ENCODE assay signal across 27 cellular contexts in genomic region chr4:72893354-72894066, GRCh38.
DNase-seq lines count a peak whose midpoint lies in the region; ATAC-seq and TF ChIP-seq lines count a peak whose summit lies in the region.
"Had no signal": no experiment of that assay in that cellular context is flagged by ENCODE, and none has a peak within 500 bp of the region (broad histone marks: within the 10 kb centered on the region; RNA-seq: fewer than 3 reads in every experiment).

No MANE protein-coding gene starts in this region.

- WGBS in hepatocyte (ENCODE audit: low lambda C conversion rate, missing lambda C conversion rate) = 39% methylated on average over 2 of the region's 2 CpGs

- H3K4me3 Mint-ChIP-seq in neural progenitor cell = no peak overlapping the region
- no peak overlapping the region for H3K4me3 Mint-ChIP-seq in naive thymus-derived CD4-positive, alpha-beta T cell
- H3K4me3 Mint-ChIP-seq: activated CD4-positive, alpha-beta memory T cell treated with anti-CD3 and anti-CD28 coated beads, Interleukin-2, amount 10 ng/mL, durations not matched to agents 7 days and 5 days; activated naive CD8-positive, alpha-beta T cell treated with anti-CD3 and anti-CD28 coated beads, Interleukin-2, amount 10 ng/mL, durations not matched to agents 7 days and 5 days; HFFc6; memory B cell had no signal

- H3K9me3 ChIP-seq in hepatocyte (ENCODE audit: low read depth) (no peaks in the 10 kb centered on the region), neural progenitor cell (ENCODE audit: low read depth) (no peaks in the 10 kb centered on the region), tibial artery (no peaks in the 10 kb centered on the region)
- H3K9me3 ChIP-seq in naive thymus-derived CD4-positive, alpha-beta T cell (ENCODE audit: control insufficient read depth in 2 of 3, low read length in 3 of 3) = no peaks in the 10 kb centered on the region
- H3K9me3 ChIP-seq: spleen had no signal

- H2AFZ ChIP-seq in hepatocyte (no peak overlapping the region), neural progenitor cell (replicated peaks) (peak overlapping the region; percentile 69)
- H2AFZ ChIP-seq: GM23248 had no signal

- peaks cover 18% of the 10 kb centered on the region for H3K4me1 ChIP-seq in hepatocyte (ENCODE audit: insufficient read depth)
- H3K4me1 ChIP-seq in neural progenitor cell = peaks cover 30% of the 10 kb centered on the region
- H3K4me1 ChIP-seq in tibial artery = peaks cover 0 to 57% (median 28%) of the 10 kb centered on the region in 4 donors
- no peaks in the 10 kb centered on the region for H3K4me1 ChIP-seq in naive thymus-derived CD4-positive, alpha-beta T cell (ENCODE audit: control insufficient read depth in 2 of 2, insufficient read depth in 2 of 2, low read length in 2 of 2)
- H3K4me1 ChIP-seq: spleen had no signal

- POLR2A ChIA-PET in naive thymus-derived CD4-positive, alpha-beta T cell (lab: Charles Lee) = no interaction called here

- H3K27me3 ChIP-seq in hepatocyte (no peaks in the 10 kb centered on the region), neural progenitor cell (no peaks in the 10 kb centered on the region), tibial artery (no peaks in the 10 kb centered on the region)
- H3K27me3 ChIP-seq in naive thymus-derived CD4-positive, alpha-beta T cell (ENCODE audit: control insufficient read depth in 2 of 2, insufficient read depth in 2 of 2, low read length in 2 of 2) = no peaks in the 10 kb centered on the region
- H3K27me3 ChIP-seq: dorsolateral prefrontal cortex, spleen had no signal

- no peaks in the 10 kb centered on the region for H3K36me3 Mint-ChIP-seq in neural progenitor cell
- H3K36me3 Mint-ChIP-seq in naive thymus-derived CD4-positive, alpha-beta T cell = no peaks in the 10 kb centered on the region
- H3K36me3 Mint-ChIP-seq: activated naive CD8-positive, alpha-beta T cell treated with anti-CD3 and anti-CD28 coated beads, Interleukin-2, amount 10 ng/mL, durations not matched to agents 7 days and 5 days; memory B cell had no signal

- H3K36me3 ChIP-seq in hepatocyte (replicated peaks; ENCODE audit: insufficient read depth, low read depth) (no peaks in the 10 kb centered on the region), neural progenitor cell (no peaks in the 10 kb centered on the region), tibial artery (no peaks in the 10 kb centered on the region)
- no peaks in the 10 kb centered on the region for H3K36me3 ChIP-seq in naive thymus-derived CD4-positive, alpha-beta T cell (ENCODE audit: control insufficient read depth in 2 of 3, insufficient read depth in 3 of 3, low read length in 3 of 3)
- H3K36me3 ChIP-seq: spleen had no signal

- TF ChIP-seq CTCF in VCaP (conservative IDR thresholded peaks at IDR 0.05) (no peak), hepatocyte (IDR thresholded peaks at IDR 0.05; ENCODE audit: poor library complexity) (no peak), neural progenitor cell (IDR thresholded peaks at IDR 0.05) (no peak), tibial artery (IDR thresholded peaks at IDR 0.05) (no peak)

- no peaks in the 10 kb centered on the region for H3K9me2 ChIP-seq in hepatocyte (replicated peaks; ENCODE audit: insufficient read depth)

- H3K4me2 ChIP-seq in hepatocyte = peak overlapping the region; percentile 44
- H3K4me2 ChIP-seq in neural progenitor cell = peak overlapping the region; percentile 12
- H3K4me2 ChIP-seq: KMS-11 had no signal

- ATAC-seq in naive thymus-derived CD4-positive, alpha-beta T cell = no peak

- peaks cover 6% of the 10 kb centered on the region for H3F3A ChIP-seq in neural progenitor cell (ENCODE audit: low read depth)

- CTCF ChIA-PET in naive thymus-derived CD4-positive, alpha-beta T cell (lab: Charles Lee) = no interaction called here

- intact Hi-C loops in tibial artery (cut with DNase I; ENCODE audit: low total_unique reads) = no loop called here
- intact Hi-C loops in naive thymus-derived CD4-positive, alpha-beta T cell (cut with micrococcal nuclease) = no loop called here

- peak overlapping the region; percentile 28 for H3K27ac ChIP-seq in VCaP
- H3K27ac ChIP-seq in hepatocyte = peak overlapping the region; percentile 12
- no peak overlapping the region for H3K27ac ChIP-seq in neural progenitor cell
- peak overlapping the region; percentile 66 to 75 for H3K27ac ChIP-seq in tibial artery
- H3K27ac ChIP-seq in naive thymus-derived CD4-positive, alpha-beta T cell (ENCODE audit: low read depth, low read length) = no peak overlapping the region
- H3K27ac ChIP-seq: dorsolateral prefrontal cortex, GM23248, KMS-11, spleen had no signal

- H3K9ac ChIP-seq in neural progenitor cell = no peak overlapping the region
- H3K9ac ChIP-seq: GM23248, KMS-11 had no signal

- no peak overlapping the region for H3K27ac Mint-ChIP-seq in neural progenitor cell
- no peak overlapping the region for H3K27ac Mint-ChIP-seq in naive thymus-derived CD4-positive, alpha-beta T cell
- H3K27ac Mint-ChIP-seq: activated CD4-positive, alpha-beta memory T cell treated with anti-CD3 and anti-CD28 coated beads, Interleukin-2, amount 10 ng/mL, durations not matched to agents 7 days and 5 days; activated naive CD8-positive, alpha-beta T cell treated with anti-CD3 and anti-CD28 coated beads, Interleukin-2, amount 10 ng/mL, durations not matched to agents 7 days and 5 days; activated T-helper 2 cell treated with anti-CD3 and anti-CD28 coated beads, Interferon-gamma antibody, Interleukin-2, Interleukin-4, amounts not matched to agents 10 μg/mL and 5 μg/mL and 100 μg/mL, durations not matched to agents 14 hours and 24 hours and 36 hours; HFFc6; memory B cell had no signal

- H4K20me1 ChIP-seq in hepatocyte (ENCODE audit: insufficient read depth, poor library complexity, severe bottlenecking) (no peaks in the 10 kb centered on the region), neural progenitor cell (ENCODE audit: low read depth) (no peaks in the 10 kb centered on the region)

- H3K9me3 Mint-ChIP-seq in neural progenitor cell = peaks cover 2% of the 10 kb centered on the region
- H3K9me3 Mint-ChIP-seq in naive thymus-derived CD4-positive, alpha-beta T cell = peaks cover 0 to 4% (median 0%) of the 10 kb centered on the region in 11 donors
- H3K9me3 Mint-ChIP-seq: activated CD4-positive, alpha-beta memory T cell treated with anti-CD3 and anti-CD28 coated beads, Interleukin-2, amount 10 ng/mL, durations not matched to agents 7 days and 5 days; activated naive CD8-positive, alpha-beta T cell treated with anti-CD3 and anti-CD28 coated beads, Interleukin-2, amount 10 ng/mL, durations not matched to agents 7 days and 5 days; activated T-helper 2 cell treated with anti-CD3 and anti-CD28 coated beads, Interferon-gamma antibody, Interleukin-2, Interleukin-4, amounts not matched to agents 10 μg/mL and 5 μg/mL and 100 μg/mL, durations not matched to agents 14 hours and 24 hours and 36 hours; HFFc6 had no signal

- H3K4me3 ChIP-seq in hepatocyte (no peak overlapping the region), neural progenitor cell (no peak overlapping the region), tibial artery (no peak overlapping the region)
- no peak overlapping the region for H3K4me3 ChIP-seq in naive thymus-derived CD4-positive, alpha-beta T cell (ENCODE audit: low read length)
- H3K4me3 ChIP-seq: dorsolateral prefrontal cortex, GM23248, spleen had no signal

- H3K4me1 Mint-ChIP-seq in neural progenitor cell = peaks cover 11% of the 10 kb centered on the region
- H3K4me1 Mint-ChIP-seq in naive thymus-derived CD4-positive, alpha-beta T cell = no peaks in the 10 kb centered on the region
- H3K4me1 Mint-ChIP-seq: activated CD4-positive, alpha-beta memory T cell treated with anti-CD3 and anti-CD28 coated beads, Interleukin-2, amount 10 ng/mL, durations not matched to agents 7 days and 5 days; activated naive CD8-positive, alpha-beta T cell treated with anti-CD3 and anti-CD28 coated beads, Interleukin-2, amount 10 ng/mL, durations not matched to agents 7 days and 5 days; memory B cell had no signal

- H3K27me3 Mint-ChIP-seq in neural progenitor cell (ENCODE audit: insufficient read depth, low read depth) = peaks cover 4% of the 10 kb centered on the region
- H3K27me3 Mint-ChIP-seq in naive thymus-derived CD4-positive, alpha-beta T cell = peaks cover 0 to 29% (median 13%) of the 10 kb centered on the region in 5 donors

- DNase-seq in hepatocyte (ENCODE audit: low spot score) (no peak), neural progenitor cell (ENCODE audit: low spot score) (no peak), tibial artery (no peak), SIG-M5 (lab: John Stamatoyannopoulos, UW) (no peak), cerebellum (ENCODE audit: low spot score) (no peak), NCI-H2227 (lab: John Stamatoyannopoulos, UW; ENCODE audit: unreplicated experiment) (no peak)
- DNase-seq in naive thymus-derived CD4-positive, alpha-beta T cell = no peak
- DNase-seq: activated CD4-positive, alpha-beta memory T cell treated with anti-CD3 and anti-CD28 coated beads, Interleukin-2, amount 10 ng/mL, durations not matched to agents 7 days and 5 days; activated CD4-positive, CD25-positive, alpha-beta regulatory T cell treated with anti-CD3 and anti-CD28 coated beads, Interleukin-2, amount 50 U/mL, for 72 hours; activated CD8-positive, alpha-beta memory T cell treated with anti-CD3 and anti-CD28 coated beads, Interleukin-2, amount 50 U/mL, for 48 hours; activated naive CD8-positive, alpha-beta T cell treated with anti-CD3 and anti-CD28 coated beads, Interleukin-2, amount 10 ng/mL, durations not matched to agents 7 days and 5 days; Calu3; DMS79 treated with DMSO at 0.1 percent for 48 hours; dorsolateral prefrontal cortex; GM23248; HFFc6; NCI-H1417; NCI-H2081 treated with DMSO at 0.1 percent for 48 hours; NCI-H446; nucleus accumbens; RPMI8226; spleen; T-helper 1 cell had no signal

- H3K79me2 ChIP-seq in hepatocyte (no peaks in the 10 kb centered on the region), neural progenitor cell (ENCODE audit: low read depth) (no peaks in the 10 kb centered on the region)

Comparison
In these comparisons a context has a peak if more than half of its experiments do, and no peak if none do; other contexts are left out.
1. H3K27ac ChIP-seq: peak in VCaP (single experiment), hepatocyte (single experiment) and tibial artery (2 of 2); none in neural progenitor cell (single experiment) and naive thymus-derived CD4-positive, alpha-beta T cell (single experiment).